ENCODE assay signal across 1 cellular context in the genomic region with DNA sequence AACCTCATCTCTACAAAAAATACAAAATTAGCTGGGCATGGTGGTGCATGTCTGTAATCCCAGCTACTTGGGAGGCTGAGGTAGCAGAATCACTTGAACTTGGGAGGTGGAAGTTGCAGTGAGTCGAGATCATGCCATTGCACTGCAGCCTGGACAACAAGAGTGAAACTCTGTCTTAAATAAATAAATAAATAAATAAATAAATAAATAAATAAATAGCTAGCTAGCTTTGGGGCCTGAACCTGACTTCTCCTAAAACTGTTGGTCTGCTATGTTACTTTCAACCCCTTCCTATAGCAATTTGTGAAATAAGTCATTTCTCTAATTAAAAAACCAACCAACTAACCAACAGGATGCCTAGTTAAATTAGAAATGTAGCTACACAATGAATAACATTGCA.
TF ChIP-seq lines count a peak whose summit lies in the region.

No MANE protein-coding gene starts in this region.

TF ChIP-seq in HEK293, 187 proteins besides CTCF, POLR2A, EP300 and RAD21 (continued from another document):
- TF ChIP-seq, protein P1, sequence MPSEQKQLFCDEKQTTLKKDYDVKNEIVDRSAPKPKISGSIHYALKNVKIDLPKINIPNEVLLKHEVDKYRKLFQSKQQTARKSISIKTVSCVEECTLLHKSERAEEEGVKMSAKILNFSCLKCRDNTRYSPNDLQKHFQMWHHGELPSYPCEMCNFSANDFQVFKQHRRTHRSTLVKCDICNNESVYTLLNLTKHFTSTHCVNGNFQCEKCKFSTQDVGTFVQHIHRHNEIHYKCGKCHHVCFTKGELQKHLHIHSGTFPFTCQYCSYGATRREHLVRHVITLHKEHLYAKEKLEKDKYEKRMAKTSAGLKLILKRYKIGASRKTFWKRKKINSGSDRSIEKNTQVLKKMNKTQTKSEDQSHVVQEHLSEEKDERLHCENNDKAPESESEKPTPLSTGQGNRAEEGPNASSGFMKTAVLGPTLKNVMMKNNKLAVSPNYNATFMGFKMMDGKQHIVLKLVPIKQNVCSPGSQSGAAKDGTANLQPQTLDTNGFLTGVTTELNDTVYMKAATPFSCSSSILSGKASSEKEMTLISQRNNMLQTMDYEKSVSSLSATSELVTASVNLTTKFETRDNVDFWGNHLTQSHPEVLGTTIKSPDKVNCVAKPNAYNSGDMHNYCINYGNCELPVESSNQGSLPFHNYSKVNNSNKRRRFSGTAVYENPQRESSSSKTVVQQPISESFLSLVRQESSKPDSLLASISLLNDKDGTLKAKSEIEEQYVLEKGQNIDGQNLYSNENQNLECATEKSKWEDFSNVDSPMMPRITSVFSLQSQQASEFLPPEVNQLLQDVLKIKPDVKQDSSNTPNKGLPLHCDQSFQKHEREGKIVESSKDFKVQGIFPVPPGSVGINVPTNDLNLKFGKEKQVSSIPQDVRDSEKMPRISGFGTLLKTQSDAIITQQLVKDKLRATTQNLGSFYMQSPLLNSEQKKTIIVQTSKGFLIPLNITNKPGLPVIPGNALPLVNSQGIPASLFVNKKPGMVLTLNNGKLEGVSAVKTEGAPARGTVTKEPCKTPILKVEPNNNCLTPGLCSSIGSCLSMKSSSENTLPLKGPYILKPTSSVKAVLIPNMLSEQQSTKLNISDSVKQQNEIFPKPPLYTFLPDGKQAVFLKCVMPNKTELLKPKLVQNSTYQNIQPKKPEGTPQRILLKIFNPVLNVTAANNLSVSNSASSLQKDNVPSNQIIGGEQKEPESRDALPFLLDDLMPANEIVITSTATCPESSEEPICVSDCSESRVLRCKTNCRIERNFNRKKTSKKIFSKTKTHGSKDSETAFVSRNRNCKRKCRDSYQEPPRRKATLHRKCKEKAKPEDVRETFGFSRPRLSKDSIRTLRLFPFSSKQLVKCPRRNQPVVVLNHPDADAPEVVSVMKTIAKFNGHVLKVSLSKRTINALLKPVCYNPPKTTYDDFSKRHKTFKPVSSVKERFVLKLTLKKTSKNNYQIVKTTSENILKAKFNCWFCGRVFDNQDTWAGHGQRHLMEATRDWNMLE (tag by site-specific recombination; conservative IDR thresholded peaks at IDR 0.05; ENCODE audit: low read depth) = peak; percentile 83
- TF ChIP-seq ZNF354C (tag by site-specific recombination; IDR thresholded peaks at IDR 0.05; ENCODE audit: borderline replicate concordance, low read depth) (0 out of 2 replicates have a peak, but pooled peaks have one; percentile 51), ZBTB8A (tag by site-specific recombination; IDR thresholded peaks at IDR 0.05) (peak; percentile 61), ZNF394 (tag by site-specific recombination; IDR thresholded peaks at IDR 0.05; ENCODE audit: borderline replicate concordance) (peak; percentile 90; the same call in 1 of the 2 replicates), ZNF558 (tag by site-specific recombination; IDR thresholded peaks at IDR 0.05) (0 out of 2 replicates have a peak, but pooled peaks have one; percentile 30), ZNF555 (tag by site-specific recombination; conservative IDR thresholded peaks at IDR 0.05) (peak; percentile 46; the same call in 1 of the 2 replicates)
- TF ChIP-seq, protein P2, sequence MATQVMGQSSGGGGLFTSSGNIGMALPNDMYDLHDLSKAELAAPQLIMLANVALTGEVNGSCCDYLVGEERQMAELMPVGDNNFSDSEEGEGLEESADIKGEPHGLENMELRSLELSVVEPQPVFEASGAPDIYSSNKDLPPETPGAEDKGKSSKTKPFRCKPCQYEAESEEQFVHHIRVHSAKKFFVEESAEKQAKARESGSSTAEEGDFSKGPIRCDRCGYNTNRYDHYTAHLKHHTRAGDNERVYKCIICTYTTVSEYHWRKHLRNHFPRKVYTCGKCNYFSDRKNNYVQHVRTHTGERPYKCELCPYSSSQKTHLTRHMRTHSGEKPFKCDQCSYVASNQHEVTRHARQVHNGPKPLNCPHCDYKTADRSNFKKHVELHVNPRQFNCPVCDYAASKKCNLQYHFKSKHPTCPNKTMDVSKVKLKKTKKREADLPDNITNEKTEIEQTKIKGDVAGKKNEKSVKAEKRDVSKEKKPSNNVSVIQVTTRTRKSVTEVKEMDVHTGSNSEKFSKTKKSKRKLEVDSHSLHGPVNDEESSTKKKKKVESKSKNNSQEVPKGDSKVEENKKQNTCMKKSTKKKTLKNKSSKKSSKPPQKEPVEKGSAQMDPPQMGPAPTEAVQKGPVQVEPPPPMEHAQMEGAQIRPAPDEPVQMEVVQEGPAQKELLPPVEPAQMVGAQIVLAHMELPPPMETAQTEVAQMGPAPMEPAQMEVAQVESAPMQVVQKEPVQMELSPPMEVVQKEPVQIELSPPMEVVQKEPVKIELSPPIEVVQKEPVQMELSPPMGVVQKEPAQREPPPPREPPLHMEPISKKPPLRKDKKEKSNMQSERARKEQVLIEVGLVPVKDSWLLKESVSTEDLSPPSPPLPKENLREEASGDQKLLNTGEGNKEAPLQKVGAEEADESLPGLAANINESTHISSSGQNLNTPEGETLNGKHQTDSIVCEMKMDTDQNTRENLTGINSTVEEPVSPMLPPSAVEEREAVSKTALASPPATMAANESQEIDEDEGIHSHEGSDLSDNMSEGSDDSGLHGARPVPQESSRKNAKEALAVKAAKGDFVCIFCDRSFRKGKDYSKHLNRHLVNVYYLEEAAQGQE (tag by site-specific recombination; IDR thresholded peaks at IDR 0.05) = 0 out of 2 replicates have a peak, but pooled peaks have one; percentile 16
- TF ChIP-seq, protein P3, sequence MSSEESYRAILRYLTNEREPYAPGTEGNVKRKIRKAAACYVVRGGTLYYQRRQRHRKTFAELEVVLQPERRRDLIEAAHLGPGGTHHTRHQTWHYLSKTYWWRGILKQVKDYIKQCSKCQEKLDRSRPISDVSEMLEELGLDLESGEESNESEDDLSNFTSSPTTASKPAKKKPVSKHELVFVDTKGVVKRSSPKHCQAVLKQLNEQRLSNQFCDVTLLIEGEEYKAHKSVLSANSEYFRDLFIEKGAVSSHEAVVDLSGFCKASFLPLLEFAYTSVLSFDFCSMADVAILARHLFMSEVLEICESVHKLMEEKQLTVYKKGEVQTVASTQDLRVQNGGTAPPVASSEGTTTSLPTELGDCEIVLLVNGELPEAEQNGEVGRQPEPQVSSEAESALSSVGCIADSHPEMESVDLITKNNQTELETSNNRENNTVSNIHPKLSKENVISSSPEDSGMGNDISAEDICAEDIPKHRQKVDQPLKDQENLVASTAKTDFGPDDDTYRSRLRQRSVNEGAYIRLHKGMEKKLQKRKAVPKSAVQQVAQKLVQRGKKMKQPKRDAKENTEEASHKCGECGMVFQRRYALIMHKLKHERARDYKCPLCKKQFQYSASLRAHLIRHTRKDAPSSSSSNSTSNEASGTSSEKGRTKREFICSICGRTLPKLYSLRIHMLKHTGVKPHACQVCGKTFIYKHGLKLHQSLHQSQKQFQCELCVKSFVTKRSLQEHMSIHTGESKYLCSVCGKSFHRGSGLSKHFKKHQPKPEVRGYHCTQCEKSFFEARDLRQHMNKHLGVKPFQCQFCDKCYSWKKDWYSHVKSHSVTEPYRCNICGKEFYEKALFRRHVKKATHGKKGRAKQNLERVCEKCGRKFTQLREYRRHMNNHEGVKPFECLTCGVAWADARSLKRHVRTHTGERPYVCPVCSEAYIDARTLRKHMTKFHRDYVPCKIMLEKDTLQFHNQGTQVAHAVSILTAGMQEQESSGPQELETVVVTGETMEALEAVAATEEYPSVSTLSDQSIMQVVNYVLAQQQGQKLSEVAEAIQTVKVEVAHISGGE (tag by site-specific recombination; conservative IDR thresholded peaks at IDR 0.05; ENCODE audit: low read depth) = peak; percentile 45
